1 cellular context compared by ENCODE assay signal in the genomic region with DNA sequence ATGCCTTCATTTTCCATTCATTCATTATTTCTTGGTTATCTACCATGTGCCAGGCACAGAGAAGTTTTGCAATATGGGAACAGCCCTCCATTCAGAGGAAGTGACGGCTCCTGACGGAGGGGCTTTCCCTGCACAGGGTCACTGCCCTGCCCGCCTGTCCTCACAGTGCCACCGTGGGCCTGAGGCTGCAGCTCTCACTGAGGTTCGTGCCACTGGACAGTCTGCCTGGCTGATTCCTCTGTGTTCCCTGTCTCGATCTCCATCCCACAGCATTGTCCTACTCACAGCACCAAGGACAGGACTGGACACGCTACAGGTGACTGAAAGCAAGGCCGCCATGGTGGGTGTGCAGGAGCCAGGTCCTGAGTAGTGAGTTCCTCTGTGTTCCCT.
TF ChIP-seq lines count a peak whose summit lies in the region.

No MANE protein-coding gene starts in this region.

TF ChIP-seq in IMR-90, 13 proteins besides CTCF, POLR2A, EP300 and RAD21 (continued from another document):
- no peak for TF ChIP-seq RCOR1 (IDR thresholded peaks at IDR 0.05; ENCODE audit: insufficient replicate concordance, low read length)
